Comparison of ENCODE assay signal across 6 cellular contexts in the genomic region with DNA sequence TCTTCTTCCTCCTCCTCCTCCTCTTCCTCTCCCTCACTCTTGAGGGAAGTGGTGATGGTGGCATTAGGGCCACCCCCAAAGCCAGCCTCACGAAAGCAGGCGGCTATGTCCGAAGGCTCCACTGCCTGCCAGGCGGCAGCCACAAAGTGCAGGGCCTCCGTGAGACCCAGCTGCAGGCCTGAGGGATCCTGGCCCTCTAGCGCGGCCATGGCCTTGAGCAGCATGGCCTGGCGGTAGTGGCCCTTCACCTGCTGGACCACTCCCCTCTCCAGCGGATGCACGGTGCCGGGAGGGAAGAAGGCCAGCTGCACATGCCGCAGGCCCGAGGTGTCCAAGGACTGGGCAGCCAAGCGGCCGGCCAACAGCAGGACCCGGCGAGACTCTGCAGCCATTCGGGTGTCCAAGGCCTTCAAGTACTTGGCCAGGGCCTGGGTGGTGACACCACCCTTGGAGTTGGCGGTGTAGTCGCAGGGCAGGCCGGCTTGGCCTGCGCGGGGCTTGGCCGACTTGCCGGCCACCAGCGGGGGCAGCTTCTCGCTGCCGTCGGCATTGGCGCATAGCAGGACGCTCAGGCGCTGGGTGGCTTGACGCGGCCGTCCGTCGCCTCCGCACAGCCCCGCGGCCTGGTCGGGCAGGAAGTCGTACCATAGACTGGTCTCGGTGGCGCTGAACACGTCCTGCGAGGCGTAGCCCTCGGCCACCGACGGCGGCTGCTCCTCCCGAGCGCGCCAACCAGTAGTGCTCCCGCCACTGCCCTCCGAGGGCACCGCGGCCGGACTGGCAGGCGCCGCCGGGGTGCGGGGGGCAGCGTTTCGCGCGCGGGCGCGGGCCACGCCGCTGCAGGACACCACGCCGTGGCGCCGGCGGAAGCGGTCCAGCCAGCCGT. TPM values are rescaled to one million over a fixed set of nuclear protein-coding genes. Genes with fewer than 3 reads are reported as not detected.
DNase-seq lines count a peak whose midpoint lies in the region; TF ChIP-seq lines count a peak whose summit lies in the region.

No MANE protein-coding gene starts in this region.

- in situ Hi-C loops in GM23248 (cut with MboI): no loop called here

- 6 to 7% methylated on average over 64 to 65 of the region's 79 CpGs for WGBS in GM23248 (ENCODE audit: low coverage in 1 of 2, low lambda C conversion rate in 2 of 2, missing lambda C conversion rate in 2 of 2), 2 experiments
- WGBS in adrenal gland, 4 donors: 16 to 36% (median 26%) methylated on average over 13 to 79 of the region's 79 CpGs

- peaks cover 38% of the 10 kb centered on the region for H3K79me2 ChIP-seq in GM23248 (ENCODE audit: insufficient read depth)

- H3F3A ChIP-seq in GM23248 (ENCODE audit: insufficient read depth): peaks cover 24% of the 10 kb centered on the region

- peak overlapping the region; percentile 83 for H3K4me3 ChIP-seq in GM23248
- peak overlapping the region in 3 of 4 donors; percentile 34 to 74 (median 36) for H3K4me3 ChIP-seq in adrenal gland
- peak overlapping the region; percentile 6 for H3K4me3 ChIP-seq in mucosa of stomach (ENCODE audit: low read length)

- intact Hi-C loops in adrenal gland (cut with DNase I): loop anchor here in 1 of 2 donors (2.0 kb wide), 1 partner anchor 33 kb away; no protein-coding TSS in a partner anchor

- DNase-seq in GM23248: peak; percentile 61
- peak in 5 of 7 donors; percentile 48 to 61 (median 56) for DNase-seq in adrenal gland
- no peak for DNase-seq in GF-D8 (lab: John Stamatoyannopoulos, UW)
- no peak for DNase-seq in Kasumi-1 (lab: John Stamatoyannopoulos, UW)
- DNase-seq in NCI-H2196 treated with DMSO at 0.1 percent for 48 hours (lab: John Stamatoyannopoulos, UW; ENCODE audit: unreplicated experiment): no peak

- no peaks in the 10 kb centered on the region; the same call in 1 of the 2 replicates for H4K20me1 ChIP-seq in GM23248 (ENCODE audit: insufficient read depth)

- TF ChIP-seq CTCF in adrenal gland (IDR thresholded peaks at IDR 0.05): no peak

- H2AFZ ChIP-seq in GM23248: no peak overlapping the region

- H3K27me3 ChIP-seq in GM23248 (replicated peaks; ENCODE audit: insufficient read depth) (no peaks in the 10 kb centered on the region), adrenal gland (no peaks in the 10 kb centered on the region), mucosa of stomach (ENCODE audit: control insufficient read depth, insufficient read depth, low read length) (no peaks in the 10 kb centered on the region)

- H3K27ac ChIP-seq in GM23248: peak overlapping the region; percentile 54
- peak overlapping the region; percentile 27 to 86 (median 80) for H3K27ac ChIP-seq in adrenal gland

- H3K4me2 ChIP-seq in GM23248 (ENCODE audit: unreplicated experiment): peak overlapping the region; percentile 79

- no peaks in the 10 kb centered on the region; the same call in 1 of the 2 replicates for H3K36me3 ChIP-seq in GM23248 (ENCODE audit: low read depth)
- no peaks in the 10 kb centered on the region for H3K36me3 ChIP-seq in adrenal gland (replicated peaks in 1 of 2)
- no peaks in the 10 kb centered on the region for H3K36me3 ChIP-seq in mucosa of stomach (ENCODE audit: control insufficient read depth, insufficient read depth, low read length)

- H3K4me1 ChIP-seq in GM23248 (ENCODE audit: insufficient read depth) (peaks cover 18% of the 10 kb centered on the region), adrenal gland (replicated peaks in 1 of 2) (peaks cover 18 to 48% of the 10 kb centered on the region in 2 donors), mucosa of stomach (ENCODE audit: control insufficient read depth, insufficient read depth, low read length) (peaks cover 42% of the 10 kb centered on the region)

- no peaks in the 10 kb centered on the region for H3K9me3 ChIP-seq in GM23248 (ENCODE audit: low read depth)
- no peaks in the 10 kb centered on the region for H3K9me3 ChIP-seq in adrenal gland (replicated peaks in 1 of 3)
- no peaks in the 10 kb centered on the region for H3K9me3 ChIP-seq in mucosa of stomach (ENCODE audit: control insufficient read depth, low read length)

- H3K9ac ChIP-seq in GM23248 (peak overlapping the region; percentile 75), mucosa of stomach (ENCODE audit: low read length) (peak overlapping the region; percentile 51)

- H3K9me2 ChIP-seq in GM23248 (ENCODE audit: insufficient read depth): no peaks in the 10 kb centered on the region

- no peak for TF ChIP-seq POLR2A in adrenal gland (IDR thresholded peaks at IDR 0.05)

RNA-seq across cellular contexts. Expression of a gene that starts 1.1 kb away (rescaled TPM):
- total RNA-seq in GM23248 (2014; rRNA removed; shearing (Covaris generic)): 134 and 153 TPM in 2 replicates
- polyA plus RNA-seq in GM23248 (2016; fragmentation: Nextera tagmentation; extraction: Ambion mirVana): 4.5 and 4.6 TPM in 2 replicates
- total RNA-seq in adrenal gland: 100 to 1,000 TPM in 4 of 8 donors, 10 to 100 TPM in 4; 54.4 to 112 (median 102) TPM
- 10 to 100 TPM; 25.8 to 54.8 (median 41.8) TPM for polyA plus RNA-seq in adrenal gland

RNA-seq across cellular contexts. Expression of a gene that starts 4.2 kb away (rescaled TPM):
- not detected in 2 replicates for total RNA-seq in GM23248 (2014; rRNA removed; shearing (Covaris generic))
- polyA plus RNA-seq in GM23248 (2016; fragmentation: Nextera tagmentation; extraction: Ambion mirVana): 0.11 TPM in 1 of 2 replicates, not detected in the other
- 1 to 10 TPM in 1 of 8 donors, under 1 TPM in 6, not detected in 1; 0.14 to 1.4 (median 0.26) TPM for total RNA-seq in adrenal gland
- under 1 TPM in 2 of 3 donors, not detected in 1; 0.40 to 0.81 TPM for polyA plus RNA-seq in adrenal gland

RNA-seq across cellular contexts. Expression of a gene that starts 10.6 kb away (rescaled TPM):
- total RNA-seq in GM23248 (2014; rRNA removed; shearing (Covaris generic)): 20.1 and 22.9 TPM in 2 replicates
- polyA plus RNA-seq in GM23248 (2016; fragmentation: Nextera tagmentation; extraction: Ambion mirVana): 16.3 and 18.2 TPM in 2 replicates
- 10 to 100 TPM in 7 of 8 donors, 1 to 10 TPM in 1; 9.9 to 24.4 (median 14.7) TPM for total RNA-seq in adrenal gland
- 10 to 100 TPM in 2 of 3 donors, 1 to 10 TPM in 1; 5.5 to 61.7 (median 35.8) TPM for polyA plus RNA-seq in adrenal gland

RNA-seq across cellular contexts. Expression of a gene that starts 17.9 kb away (rescaled TPM):
- 44.9 and 49.1 TPM in 2 replicates for total RNA-seq in GM23248 (2014; rRNA removed; shearing (Covaris generic))
- polyA plus RNA-seq in GM23248 (2016; fragmentation: Nextera tagmentation; extraction: Ambion mirVana): 62.6 and 65.4 TPM in 2 replicates
- total RNA-seq in adrenal gland: 10 to 100 TPM; 17.6 to 31.5 (median 23.9) TPM
- polyA plus RNA-seq in adrenal gland: 10 to 100 TPM in 2 of 3 donors, 1 to 10 TPM in 1; 4.4 to 42.1 (median 24.4) TPM

RNA-seq across cellular contexts. Expression of a gene that starts 34.9 kb away (rescaled TPM):
- 24.8 and 25.0 TPM in 2 replicates for total RNA-seq in GM23248 (2014; rRNA removed; shearing (Covaris generic))
- polyA plus RNA-seq in GM23248 (2016; fragmentation: Nextera tagmentation; extraction: Ambion mirVana) (20.5 and 22.6 TPM in 2 replicates), adrenal gland (10 to 100 TPM in 2 of 3 donors, 1 to 10 TPM in 1; 9.6 to 10.5 (median 10.2) TPM)
- 10 to 100 TPM; 21.2 to 50.3 (median 27.3) TPM for total RNA-seq in adrenal gland

Comparison
In these comparisons a context has a peak if more than half of its experiments do, and no peak if none do; other contexts are left out.
1. DNase-seq: peak in GM23248 (single experiment) and adrenal gland (5 of 7); none in GF-D8 (single experiment), Kasumi-1 (0 of 2) and NCI-H2196 treated with DMSO at 0.1 percent for 48 hours (single experiment).
2. H3K4me3 ChIP-seq: peak in every context shown above with its lines; median percentile 83 in GM23248; 36 in adrenal gland; 6 in mucosa of stomach.